In genomic region chr9:19229725-19230355, GRCh38 we compare ENCODE assay signal across 8 cellular contexts.
A peak's percentile ranks its signal among the peaks of the same experiment; 100 is the strongest.
DNase-seq lines count a peak whose midpoint lies in the region; ATAC-seq and TF ChIP-seq lines count a peak whose summit lies in the region.

No MANE protein-coding gene starts in this region.

- peaks cover 21 to 25% of the 10 kb centered on the region in 2 experiments for H3K4me1 ChIP-seq in neutrophil (ENCODE audit: control insufficient read depth in 1 of 2, insufficient read depth in 1 of 2, low read depth in 1 of 2, low read length in 1 of 2)

- DNase-seq in NCI-H345 treated with DMSO at 0.1 percent for 48 hours (lab: John Stamatoyannopoulos, UW; ENCODE audit: unreplicated experiment) (peak; percentile 47), fibroblast of the conjunctiva (ENCODE audit: low read depth) (peak; percentile 3), GOT3 (lab: John Stamatoyannopoulos, UW) (no peak)
- peak in 2 of 3 experiments; percentile 27 to 37 for DNase-seq in activated CD8-positive, alpha-beta memory T cell treated with anti-CD3 and anti-CD28 coated beads for 48 hours (ENCODE audit: low read depth in 2 of 3, low spot score in 2 of 3)

- peak; percentile 52 for ATAC-seq in GM19035 (IDR thresholded peaks at IDR 0.05; ENCODE audit: unreplicated experiment)
- ATAC-seq in HG03159 (IDR thresholded peaks at IDR 0.05; ENCODE audit: unreplicated experiment), result peak; percentile 66

- H3K27me3 ChIP-seq in neutrophil, result no peaks in the 10 kb centered on the region

- TF ChIP-seq CTCF in C4-2B (conservative IDR thresholded peaks at IDR 0.05) (no peak), neutrophil (IDR thresholded peaks at IDR 0.05) (no peak)

- H3K9me3 ChIP-seq in neutrophil, result no peaks in the 10 kb centered on the region

- H3K4me3 ChIP-seq in neutrophil (ENCODE audit: low read depth in 1 of 2, low read length in 1 of 2), result peak overlapping the region in 1 of 2 experiments; percentile 80

- no peaks in the 10 kb centered on the region for H3K36me3 ChIP-seq in neutrophil

- H3K27ac ChIP-seq in C4-2B (peak overlapping the region; percentile 95), neutrophil (peak overlapping the region; percentile 84)
